ENCODE assay signal across 1 cellular context in genomic region chr14:101111620-101112290, GRCh38.
TF ChIP-seq lines count a peak whose summit lies in the region.

No MANE protein-coding gene starts in this region.

TF ChIP-seq in SK-N-SH, 30 proteins besides CTCF, POLR2A, EP300 and RAD21 (continued from another document):
- TF ChIP-seq MAX (IDR thresholded peaks at IDR 0.05; ENCODE audit: low read depth), result no peak
